In genomic region chr10:30227481-30227880, GRCh38 we compare ENCODE assay signal across 1 cellular context.
TF ChIP-seq lines count a peak whose summit lies in the region.

No MANE protein-coding gene starts in this region.

TF ChIP-seq in GM23338, 12 proteins besides CTCF, POLR2A, EP300 and RAD21 (continued from another document):
- TF ChIP-seq, protein P1, sequence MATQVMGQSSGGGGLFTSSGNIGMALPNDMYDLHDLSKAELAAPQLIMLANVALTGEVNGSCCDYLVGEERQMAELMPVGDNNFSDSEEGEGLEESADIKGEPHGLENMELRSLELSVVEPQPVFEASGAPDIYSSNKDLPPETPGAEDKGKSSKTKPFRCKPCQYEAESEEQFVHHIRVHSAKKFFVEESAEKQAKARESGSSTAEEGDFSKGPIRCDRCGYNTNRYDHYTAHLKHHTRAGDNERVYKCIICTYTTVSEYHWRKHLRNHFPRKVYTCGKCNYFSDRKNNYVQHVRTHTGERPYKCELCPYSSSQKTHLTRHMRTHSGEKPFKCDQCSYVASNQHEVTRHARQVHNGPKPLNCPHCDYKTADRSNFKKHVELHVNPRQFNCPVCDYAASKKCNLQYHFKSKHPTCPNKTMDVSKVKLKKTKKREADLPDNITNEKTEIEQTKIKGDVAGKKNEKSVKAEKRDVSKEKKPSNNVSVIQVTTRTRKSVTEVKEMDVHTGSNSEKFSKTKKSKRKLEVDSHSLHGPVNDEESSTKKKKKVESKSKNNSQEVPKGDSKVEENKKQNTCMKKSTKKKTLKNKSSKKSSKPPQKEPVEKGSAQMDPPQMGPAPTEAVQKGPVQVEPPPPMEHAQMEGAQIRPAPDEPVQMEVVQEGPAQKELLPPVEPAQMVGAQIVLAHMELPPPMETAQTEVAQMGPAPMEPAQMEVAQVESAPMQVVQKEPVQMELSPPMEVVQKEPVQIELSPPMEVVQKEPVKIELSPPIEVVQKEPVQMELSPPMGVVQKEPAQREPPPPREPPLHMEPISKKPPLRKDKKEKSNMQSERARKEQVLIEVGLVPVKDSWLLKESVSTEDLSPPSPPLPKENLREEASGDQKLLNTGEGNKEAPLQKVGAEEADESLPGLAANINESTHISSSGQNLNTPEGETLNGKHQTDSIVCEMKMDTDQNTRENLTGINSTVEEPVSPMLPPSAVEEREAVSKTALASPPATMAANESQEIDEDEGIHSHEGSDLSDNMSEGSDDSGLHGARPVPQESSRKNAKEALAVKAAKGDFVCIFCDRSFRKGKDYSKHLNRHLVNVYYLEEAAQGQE (IDR thresholded peaks at IDR 0.05; ENCODE audit: unreplicated experiment) = no peak
- TF ChIP-seq EZH2phosphoT487 (IDR thresholded peaks at IDR 0.05; ENCODE audit: unreplicated experiment) (no peak), NANOG (IDR thresholded peaks at IDR 0.05; ENCODE audit: borderline replicate concordance) (no peak), ZNF114 (CRISPR knock-in tag; IDR thresholded peaks at IDR 0.05) (no peak), CREB1 (CRISPR knock-in tag; IDR thresholded peaks at IDR 0.05; ENCODE audit: low read depth) (no peak), POLR2AphosphoS5 (IDR thresholded peaks at IDR 0.05; ENCODE audit: low read depth) (no peak), ZNF331 (CRISPR knock-in tag; IDR thresholded peaks at IDR 0.05; ENCODE audit: low read depth) (no peak)
- TF ChIP-seq, protein P2, sequence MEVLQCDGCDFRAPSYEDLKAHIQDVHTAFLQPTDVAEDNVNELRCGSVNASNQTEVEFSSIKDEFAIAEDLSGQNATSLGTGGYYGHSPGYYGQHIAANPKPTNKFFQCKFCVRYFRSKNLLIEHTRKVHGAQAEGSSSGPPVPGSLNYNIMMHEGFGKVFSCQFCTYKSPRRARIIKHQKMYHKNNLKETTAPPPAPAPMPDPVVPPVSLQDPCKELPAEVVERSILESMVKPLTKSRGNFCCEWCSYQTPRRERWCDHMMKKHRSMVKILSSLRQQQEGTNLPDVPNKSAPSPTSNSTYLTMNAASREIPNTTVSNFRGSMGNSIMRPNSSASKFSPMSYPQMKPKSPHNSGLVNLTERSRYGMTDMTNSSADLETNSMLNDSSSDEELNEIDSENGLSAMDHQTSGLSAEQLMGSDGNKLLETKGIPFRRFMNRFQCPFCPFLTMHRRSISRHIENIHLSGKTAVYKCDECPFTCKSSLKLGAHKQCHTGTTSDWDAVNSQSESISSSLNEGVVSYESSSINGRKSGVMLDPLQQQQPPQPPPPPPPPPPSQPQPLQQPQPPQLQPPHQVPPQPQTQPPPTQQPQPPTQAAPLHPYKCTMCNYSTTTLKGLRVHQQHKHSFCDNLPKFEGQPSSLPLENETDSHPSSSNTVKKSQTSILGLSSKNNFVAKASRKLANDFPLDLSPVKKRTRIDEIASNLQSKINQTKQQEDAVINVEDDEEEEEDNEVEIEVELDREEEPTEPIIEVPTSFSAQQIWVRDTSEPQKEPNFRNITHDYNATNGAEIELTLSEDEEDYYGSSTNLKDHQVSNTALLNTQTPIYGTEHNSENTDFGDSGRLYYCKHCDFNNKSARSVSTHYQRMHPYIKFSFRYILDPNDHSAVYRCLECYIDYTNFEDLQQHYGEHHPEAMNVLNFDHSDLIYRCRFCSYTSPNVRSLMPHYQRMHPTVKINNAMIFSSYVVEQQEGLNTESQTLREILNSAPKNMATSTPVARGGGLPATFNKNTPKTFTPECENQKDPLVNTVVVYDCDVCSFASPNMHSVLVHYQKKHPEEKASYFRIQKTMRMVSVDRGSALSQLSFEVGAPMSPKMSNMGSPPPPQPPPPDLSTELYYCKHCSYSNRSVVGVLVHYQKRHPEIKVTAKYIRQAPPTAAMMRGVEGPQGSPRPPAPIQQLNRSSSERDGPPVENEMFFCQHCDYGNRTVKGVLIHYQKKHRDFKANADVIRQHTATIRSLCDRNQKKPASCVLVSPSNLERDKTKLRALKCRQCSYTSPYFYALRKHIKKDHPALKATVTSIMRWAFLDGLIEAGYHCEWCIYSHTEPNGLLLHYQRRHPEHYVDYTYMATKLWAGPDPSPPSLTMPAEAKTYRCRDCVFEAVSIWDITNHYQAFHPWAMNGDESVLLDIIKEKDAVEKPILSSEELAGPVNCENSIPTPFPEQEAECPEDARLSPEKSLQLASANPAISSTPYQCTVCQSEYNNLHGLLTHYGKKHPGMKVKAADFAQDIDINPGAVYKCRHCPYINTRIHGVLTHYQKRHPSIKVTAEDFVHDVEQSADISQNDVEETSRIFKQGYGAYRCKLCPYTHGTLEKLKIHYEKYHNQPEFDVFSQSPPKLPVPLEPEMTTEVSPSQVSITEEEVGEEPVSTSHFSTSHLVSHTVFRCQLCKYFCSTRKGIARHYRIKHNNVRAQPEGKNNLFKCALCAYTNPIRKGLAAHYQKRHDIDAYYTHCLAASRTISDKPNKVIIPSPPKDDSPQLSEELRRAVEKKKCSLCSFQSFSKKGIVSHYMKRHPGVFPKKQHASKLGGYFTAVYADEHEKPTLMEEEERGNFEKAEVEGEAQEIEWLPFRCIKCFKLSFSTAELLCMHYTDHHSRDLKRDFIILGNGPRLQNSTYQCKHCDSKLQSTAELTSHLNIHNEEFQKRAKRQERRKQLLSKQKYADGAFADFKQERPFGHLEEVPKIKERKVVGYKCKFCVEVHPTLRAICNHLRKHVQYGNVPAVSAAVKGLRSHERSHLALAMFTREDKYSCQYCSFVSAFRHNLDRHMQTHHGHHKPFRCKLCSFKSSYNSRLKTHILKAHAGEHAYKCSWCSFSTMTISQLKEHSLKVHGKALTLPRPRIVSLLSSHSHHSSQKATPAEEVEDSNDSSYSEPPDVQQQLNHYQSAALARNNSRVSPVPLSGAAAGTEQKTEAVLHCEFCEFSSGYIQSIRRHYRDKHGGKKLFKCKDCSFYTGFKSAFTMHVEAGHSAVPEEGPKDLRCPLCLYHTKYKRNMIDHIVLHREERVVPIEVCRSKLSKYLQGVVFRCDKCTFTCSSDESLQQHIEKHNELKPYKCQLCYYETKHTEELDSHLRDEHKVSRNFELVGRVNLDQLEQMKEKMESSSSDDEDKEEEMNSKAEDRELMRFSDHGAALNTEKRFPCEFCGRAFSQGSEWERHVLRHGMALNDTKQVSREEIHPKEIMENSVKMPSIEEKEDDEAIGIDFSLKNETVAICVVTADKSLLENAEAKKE (CRISPR knock-in tag; IDR thresholded peaks at IDR 0.05) = no peak
